Comparison of ENCODE assay signal across 2 cellular contexts in the genomic region with DNA sequence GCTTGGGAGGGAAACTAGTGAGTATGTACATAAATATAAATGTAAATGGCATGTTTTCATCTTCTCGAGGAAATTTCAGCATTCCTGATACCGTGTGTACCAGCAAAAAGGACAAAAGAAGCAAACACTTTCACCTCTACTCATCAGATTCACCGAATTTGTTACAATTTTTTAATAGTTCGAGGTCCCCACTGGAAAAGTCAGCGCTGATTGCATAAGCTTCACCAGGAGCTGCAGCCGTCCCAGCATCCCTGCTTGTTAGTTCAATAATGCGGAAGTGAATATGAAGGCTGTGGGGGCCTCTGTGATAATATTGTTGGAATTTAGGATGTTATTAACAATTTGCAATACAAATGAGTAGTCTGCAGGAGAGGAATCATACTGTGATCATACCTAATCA.
TF ChIP-seq lines count a peak whose summit lies in the region.

No MANE protein-coding gene starts in this region.

TF ChIP-seq in A549, 52 proteins besides CTCF, POLR2A, EP300 and RAD21:
- TF ChIP-seq, protein P1, sequence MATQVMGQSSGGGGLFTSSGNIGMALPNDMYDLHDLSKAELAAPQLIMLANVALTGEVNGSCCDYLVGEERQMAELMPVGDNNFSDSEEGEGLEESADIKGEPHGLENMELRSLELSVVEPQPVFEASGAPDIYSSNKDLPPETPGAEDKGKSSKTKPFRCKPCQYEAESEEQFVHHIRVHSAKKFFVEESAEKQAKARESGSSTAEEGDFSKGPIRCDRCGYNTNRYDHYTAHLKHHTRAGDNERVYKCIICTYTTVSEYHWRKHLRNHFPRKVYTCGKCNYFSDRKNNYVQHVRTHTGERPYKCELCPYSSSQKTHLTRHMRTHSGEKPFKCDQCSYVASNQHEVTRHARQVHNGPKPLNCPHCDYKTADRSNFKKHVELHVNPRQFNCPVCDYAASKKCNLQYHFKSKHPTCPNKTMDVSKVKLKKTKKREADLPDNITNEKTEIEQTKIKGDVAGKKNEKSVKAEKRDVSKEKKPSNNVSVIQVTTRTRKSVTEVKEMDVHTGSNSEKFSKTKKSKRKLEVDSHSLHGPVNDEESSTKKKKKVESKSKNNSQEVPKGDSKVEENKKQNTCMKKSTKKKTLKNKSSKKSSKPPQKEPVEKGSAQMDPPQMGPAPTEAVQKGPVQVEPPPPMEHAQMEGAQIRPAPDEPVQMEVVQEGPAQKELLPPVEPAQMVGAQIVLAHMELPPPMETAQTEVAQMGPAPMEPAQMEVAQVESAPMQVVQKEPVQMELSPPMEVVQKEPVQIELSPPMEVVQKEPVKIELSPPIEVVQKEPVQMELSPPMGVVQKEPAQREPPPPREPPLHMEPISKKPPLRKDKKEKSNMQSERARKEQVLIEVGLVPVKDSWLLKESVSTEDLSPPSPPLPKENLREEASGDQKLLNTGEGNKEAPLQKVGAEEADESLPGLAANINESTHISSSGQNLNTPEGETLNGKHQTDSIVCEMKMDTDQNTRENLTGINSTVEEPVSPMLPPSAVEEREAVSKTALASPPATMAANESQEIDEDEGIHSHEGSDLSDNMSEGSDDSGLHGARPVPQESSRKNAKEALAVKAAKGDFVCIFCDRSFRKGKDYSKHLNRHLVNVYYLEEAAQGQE (IDR thresholded peaks at IDR 0.05) = no peak
- TF ChIP-seq, protein P2, sequence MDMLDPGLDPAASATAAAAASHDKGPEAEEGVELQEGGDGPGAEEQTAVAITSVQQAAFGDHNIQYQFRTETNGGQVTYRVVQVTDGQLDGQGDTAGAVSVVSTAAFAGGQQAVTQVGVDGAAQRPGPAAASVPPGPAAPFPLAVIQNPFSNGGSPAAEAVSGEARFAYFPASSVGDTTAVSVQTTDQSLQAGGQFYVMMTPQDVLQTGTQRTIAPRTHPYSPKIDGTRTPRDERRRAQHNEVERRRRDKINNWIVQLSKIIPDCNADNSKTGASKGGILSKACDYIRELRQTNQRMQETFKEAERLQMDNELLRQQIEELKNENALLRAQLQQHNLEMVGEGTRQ (IDR thresholded peaks at IDR 0.05) = no peak
- TF ChIP-seq POLR2AphosphoS2 (conservative IDR thresholded peaks at IDR 0.05; ENCODE audit: low read length) (no peak), TFCP2L1 (CRISPR knock-in tag; IDR thresholded peaks at IDR 0.05) (no peak), RFX5 (IDR thresholded peaks at IDR 0.05) (no peak), EHF (CRISPR knock-in tag; IDR thresholded peaks at IDR 0.05) (no peak), HOXB5 (CRISPR knock-in tag; IDR thresholded peaks at IDR 0.05) (no peak), BHLHE40 (IDR thresholded peaks at IDR 0.05; ENCODE audit: low read depth, low read length) (no peak), SMC3 (IDR thresholded peaks at IDR 0.05) (no peak), KDM5A (IDR thresholded peaks at IDR 0.05) (no peak), EHMT2 (IDR thresholded peaks at IDR 0.05; ENCODE audit: low read depth) (no peak), ZFP36 (IDR thresholded peaks at IDR 0.05; ENCODE audit: borderline replicate concordance, partially characterized antibody) (no peak), TP53 (CRISPR knock-in tag; IDR thresholded peaks at IDR 0.05) (no peak), ZNF302 (CRISPR knock-in tag; IDR thresholded peaks at IDR 0.05) (no peak), CEBPB (IDR thresholded peaks at IDR 0.05) (no peak)
- TF ChIP-seq, protein P3, sequence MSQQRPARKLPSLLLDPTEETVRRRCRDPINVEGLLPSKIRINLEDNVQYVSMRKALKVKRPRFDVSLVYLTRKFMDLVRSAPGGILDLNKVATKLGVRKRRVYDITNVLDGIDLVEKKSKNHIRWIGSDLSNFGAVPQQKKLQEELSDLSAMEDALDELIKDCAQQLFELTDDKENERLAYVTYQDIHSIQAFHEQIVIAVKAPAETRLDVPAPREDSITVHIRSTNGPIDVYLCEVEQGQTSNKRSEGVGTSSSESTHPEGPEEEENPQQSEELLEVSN (IDR thresholded peaks at IDR 0.05; ENCODE audit: borderline replicate concordance, low read depth) = no peak
- TF ChIP-seq, protein P4, sequence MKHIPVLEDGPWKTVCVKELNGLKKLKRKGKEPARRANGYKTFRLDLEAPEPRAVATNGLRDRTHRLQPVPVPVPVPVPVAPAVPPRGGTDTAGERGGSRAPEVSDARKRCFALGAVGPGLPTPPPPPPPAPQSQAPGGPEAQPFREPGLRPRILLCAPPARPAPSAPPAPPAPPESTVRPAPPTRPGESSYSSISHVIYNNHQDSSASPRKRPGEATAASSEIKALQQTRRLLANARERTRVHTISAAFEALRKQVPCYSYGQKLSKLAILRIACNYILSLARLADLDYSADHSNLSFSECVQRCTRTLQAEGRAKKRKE (CRISPR knock-in tag; IDR thresholded peaks at IDR 0.05; ENCODE audit: low read depth) = no peak
- TF ChIP-seq, protein P5, sequence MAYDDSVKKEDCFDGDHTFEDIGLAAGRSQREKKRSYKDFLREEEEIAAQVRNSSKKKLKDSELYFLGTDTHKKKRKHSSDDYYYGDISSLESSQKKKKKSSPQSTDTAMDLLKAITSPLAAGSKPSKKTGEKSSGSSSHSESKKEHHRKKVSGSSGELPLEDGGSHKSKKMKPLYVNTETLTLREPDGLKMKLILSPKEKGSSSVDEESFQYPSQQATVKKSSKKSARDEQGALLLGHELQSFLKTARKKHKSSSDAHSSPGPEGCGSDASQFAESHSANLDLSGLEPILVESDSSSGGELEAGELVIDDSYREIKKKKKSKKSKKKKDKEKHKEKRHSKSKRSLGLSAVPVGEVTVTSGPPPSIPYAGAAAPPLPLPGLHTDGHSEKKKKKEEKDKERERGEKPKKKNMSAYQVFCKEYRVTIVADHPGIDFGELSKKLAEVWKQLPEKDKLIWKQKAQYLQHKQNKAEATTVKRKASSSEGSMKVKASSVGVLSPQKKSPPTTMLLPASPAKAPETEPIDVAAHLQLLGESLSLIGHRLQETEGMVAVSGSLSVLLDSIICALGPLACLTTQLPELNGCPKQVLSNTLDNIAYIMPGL (CRISPR knock-in tag; IDR thresholded peaks at IDR 0.05; ENCODE audit: borderline replicate concordance) = no peak
- TF ChIP-seq, protein P6, sequence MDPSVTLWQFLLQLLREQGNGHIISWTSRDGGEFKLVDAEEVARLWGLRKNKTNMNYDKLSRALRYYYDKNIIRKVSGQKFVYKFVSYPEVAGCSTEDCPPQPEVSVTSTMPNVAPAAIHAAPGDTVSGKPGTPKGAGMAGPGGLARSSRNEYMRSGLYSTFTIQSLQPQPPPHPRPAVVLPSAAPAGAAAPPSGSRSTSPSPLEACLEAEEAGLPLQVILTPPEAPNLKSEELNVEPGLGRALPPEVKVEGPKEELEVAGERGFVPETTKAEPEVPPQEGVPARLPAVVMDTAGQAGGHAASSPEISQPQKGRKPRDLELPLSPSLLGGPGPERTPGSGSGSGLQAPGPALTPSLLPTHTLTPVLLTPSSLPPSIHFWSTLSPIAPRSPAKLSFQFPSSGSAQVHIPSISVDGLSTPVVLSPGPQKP (IDR thresholded peaks at IDR 0.05; ENCODE audit: low read depth, low read length) = no peak

TF ChIP-seq in GM23338, 12 proteins besides CTCF, POLR2A, EP300 and RAD21:
- TF ChIP-seq, protein P7, sequence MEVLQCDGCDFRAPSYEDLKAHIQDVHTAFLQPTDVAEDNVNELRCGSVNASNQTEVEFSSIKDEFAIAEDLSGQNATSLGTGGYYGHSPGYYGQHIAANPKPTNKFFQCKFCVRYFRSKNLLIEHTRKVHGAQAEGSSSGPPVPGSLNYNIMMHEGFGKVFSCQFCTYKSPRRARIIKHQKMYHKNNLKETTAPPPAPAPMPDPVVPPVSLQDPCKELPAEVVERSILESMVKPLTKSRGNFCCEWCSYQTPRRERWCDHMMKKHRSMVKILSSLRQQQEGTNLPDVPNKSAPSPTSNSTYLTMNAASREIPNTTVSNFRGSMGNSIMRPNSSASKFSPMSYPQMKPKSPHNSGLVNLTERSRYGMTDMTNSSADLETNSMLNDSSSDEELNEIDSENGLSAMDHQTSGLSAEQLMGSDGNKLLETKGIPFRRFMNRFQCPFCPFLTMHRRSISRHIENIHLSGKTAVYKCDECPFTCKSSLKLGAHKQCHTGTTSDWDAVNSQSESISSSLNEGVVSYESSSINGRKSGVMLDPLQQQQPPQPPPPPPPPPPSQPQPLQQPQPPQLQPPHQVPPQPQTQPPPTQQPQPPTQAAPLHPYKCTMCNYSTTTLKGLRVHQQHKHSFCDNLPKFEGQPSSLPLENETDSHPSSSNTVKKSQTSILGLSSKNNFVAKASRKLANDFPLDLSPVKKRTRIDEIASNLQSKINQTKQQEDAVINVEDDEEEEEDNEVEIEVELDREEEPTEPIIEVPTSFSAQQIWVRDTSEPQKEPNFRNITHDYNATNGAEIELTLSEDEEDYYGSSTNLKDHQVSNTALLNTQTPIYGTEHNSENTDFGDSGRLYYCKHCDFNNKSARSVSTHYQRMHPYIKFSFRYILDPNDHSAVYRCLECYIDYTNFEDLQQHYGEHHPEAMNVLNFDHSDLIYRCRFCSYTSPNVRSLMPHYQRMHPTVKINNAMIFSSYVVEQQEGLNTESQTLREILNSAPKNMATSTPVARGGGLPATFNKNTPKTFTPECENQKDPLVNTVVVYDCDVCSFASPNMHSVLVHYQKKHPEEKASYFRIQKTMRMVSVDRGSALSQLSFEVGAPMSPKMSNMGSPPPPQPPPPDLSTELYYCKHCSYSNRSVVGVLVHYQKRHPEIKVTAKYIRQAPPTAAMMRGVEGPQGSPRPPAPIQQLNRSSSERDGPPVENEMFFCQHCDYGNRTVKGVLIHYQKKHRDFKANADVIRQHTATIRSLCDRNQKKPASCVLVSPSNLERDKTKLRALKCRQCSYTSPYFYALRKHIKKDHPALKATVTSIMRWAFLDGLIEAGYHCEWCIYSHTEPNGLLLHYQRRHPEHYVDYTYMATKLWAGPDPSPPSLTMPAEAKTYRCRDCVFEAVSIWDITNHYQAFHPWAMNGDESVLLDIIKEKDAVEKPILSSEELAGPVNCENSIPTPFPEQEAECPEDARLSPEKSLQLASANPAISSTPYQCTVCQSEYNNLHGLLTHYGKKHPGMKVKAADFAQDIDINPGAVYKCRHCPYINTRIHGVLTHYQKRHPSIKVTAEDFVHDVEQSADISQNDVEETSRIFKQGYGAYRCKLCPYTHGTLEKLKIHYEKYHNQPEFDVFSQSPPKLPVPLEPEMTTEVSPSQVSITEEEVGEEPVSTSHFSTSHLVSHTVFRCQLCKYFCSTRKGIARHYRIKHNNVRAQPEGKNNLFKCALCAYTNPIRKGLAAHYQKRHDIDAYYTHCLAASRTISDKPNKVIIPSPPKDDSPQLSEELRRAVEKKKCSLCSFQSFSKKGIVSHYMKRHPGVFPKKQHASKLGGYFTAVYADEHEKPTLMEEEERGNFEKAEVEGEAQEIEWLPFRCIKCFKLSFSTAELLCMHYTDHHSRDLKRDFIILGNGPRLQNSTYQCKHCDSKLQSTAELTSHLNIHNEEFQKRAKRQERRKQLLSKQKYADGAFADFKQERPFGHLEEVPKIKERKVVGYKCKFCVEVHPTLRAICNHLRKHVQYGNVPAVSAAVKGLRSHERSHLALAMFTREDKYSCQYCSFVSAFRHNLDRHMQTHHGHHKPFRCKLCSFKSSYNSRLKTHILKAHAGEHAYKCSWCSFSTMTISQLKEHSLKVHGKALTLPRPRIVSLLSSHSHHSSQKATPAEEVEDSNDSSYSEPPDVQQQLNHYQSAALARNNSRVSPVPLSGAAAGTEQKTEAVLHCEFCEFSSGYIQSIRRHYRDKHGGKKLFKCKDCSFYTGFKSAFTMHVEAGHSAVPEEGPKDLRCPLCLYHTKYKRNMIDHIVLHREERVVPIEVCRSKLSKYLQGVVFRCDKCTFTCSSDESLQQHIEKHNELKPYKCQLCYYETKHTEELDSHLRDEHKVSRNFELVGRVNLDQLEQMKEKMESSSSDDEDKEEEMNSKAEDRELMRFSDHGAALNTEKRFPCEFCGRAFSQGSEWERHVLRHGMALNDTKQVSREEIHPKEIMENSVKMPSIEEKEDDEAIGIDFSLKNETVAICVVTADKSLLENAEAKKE (CRISPR knock-in tag; IDR thresholded peaks at IDR 0.05) = no peak
- no peak for TF ChIP-seq JUNB (IDR thresholded peaks at IDR 0.05; ENCODE audit: unreplicated experiment)
- TF ChIP-seq EZH2phosphoT487 (IDR thresholded peaks at IDR 0.05; ENCODE audit: unreplicated experiment) = no peak
- no peak for TF ChIP-seq NANOG (IDR thresholded peaks at IDR 0.05; ENCODE audit: borderline replicate concordance)
- no peak for TF ChIP-seq ZNF114 (CRISPR knock-in tag; IDR thresholded peaks at IDR 0.05)
- TF ChIP-seq, protein P8, sequence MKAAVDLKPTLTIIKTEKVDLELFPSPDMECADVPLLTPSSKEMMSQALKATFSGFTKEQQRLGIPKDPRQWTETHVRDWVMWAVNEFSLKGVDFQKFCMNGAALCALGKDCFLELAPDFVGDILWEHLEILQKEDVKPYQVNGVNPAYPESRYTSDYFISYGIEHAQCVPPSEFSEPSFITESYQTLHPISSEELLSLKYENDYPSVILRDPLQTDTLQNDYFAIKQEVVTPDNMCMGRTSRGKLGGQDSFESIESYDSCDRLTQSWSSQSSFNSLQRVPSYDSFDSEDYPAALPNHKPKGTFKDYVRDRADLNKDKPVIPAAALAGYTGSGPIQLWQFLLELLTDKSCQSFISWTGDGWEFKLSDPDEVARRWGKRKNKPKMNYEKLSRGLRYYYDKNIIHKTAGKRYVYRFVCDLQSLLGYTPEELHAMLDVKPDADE (IDR thresholded peaks at IDR 0.05) = no peak
- no peak for TF ChIP-seq POLR2AphosphoS5 (IDR thresholded peaks at IDR 0.05; ENCODE audit: low read depth)
- TF ChIP-seq, protein P1 (IDR thresholded peaks at IDR 0.05; ENCODE audit: unreplicated experiment) = no peak
- TF ChIP-seq CREB1 (CRISPR knock-in tag; IDR thresholded peaks at IDR 0.05; ENCODE audit: low read depth) = no peak
- no peak for TF ChIP-seq STAT1 (IDR thresholded peaks at IDR 0.05; ENCODE audit: unreplicated experiment)
- TF ChIP-seq ZNF331 (CRISPR knock-in tag; IDR thresholded peaks at IDR 0.05; ENCODE audit: low read depth) = no peak
- TF ChIP-seq EZH2 (IDR thresholded peaks at IDR 0.05; ENCODE audit: low read depth, unreplicated experiment) = no peak
